ENCODE assay signal across 15 cellular contexts in the genomic region with DNA sequence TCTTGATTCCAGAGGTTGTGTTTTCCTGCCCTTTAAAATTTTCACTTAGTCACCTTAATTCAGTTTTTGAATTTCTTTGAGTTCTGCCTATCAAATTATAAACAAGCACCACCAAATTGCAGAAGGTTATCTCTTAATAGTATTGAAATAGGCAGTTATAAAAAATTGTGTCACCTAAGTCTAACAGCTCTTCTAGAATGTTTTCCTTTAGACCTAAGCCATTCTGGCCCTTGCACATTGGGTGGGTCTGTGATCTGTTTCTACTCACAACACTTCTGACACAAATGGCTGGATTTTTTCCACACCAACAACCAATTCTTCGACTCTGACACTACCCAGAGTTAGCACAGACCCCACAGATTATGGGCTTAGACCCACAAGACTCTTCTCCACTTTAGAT.
DNase-seq lines count a peak whose midpoint lies in the region; ATAC-seq, FAIRE-seq and TF ChIP-seq lines count a peak whose summit lies in the region.
"Had no signal": no experiment of that assay in that cellular context is flagged by ENCODE, and none has a peak within 500 bp of the region (broad histone marks: within the 10 kb centered on the region; RNA-seq: fewer than 3 reads in every experiment).

No MANE protein-coding gene starts in this region.

- FAIRE-seq in GM19239 (lab: Jason Lieb, UNC), result peak; percentile 14
- FAIRE-seq: GM18507, K562 had no signal

- intact Hi-C loops in ascending aorta (cut with DNase I) (no loop called here), aorta (cut with DNase I) (no loop called here)

- ATAC-seq in aorta (ENCODE audit: low FRiP score) (no peak), GM23338 (no peak)
- ATAC-seq: K562 had no signal

- DNase-seq in GM19239 (ENCODE audit: insufficient read length, low spot score), result no peak
- DNase-seq in ascending aorta (ENCODE audit: low spot score in 2 of 2), result no peak
- DNase-seq in fibroblast of the aortic adventitia (ENCODE audit: low read depth), result peak; percentile 25
- no peak for DNase-seq in aorta
- DNase-seq in midbrain (lab: John Stamatoyannopoulos, UW), result no peak
- DNase-seq in GM23338 (ENCODE audit: low spot score), result no peak
- DNase-seq in DMS153 (lab: John Stamatoyannopoulos, UW), result no peak
- DNase-seq: ACHN; CD4-positive, CD25-positive, alpha-beta regulatory T cell; GM23248; H7 had no signal

- H3K4me1 Mint-ChIP-seq in GM23338, result peaks cover 9% of the 10 kb centered on the region

- H3K27ac Mint-ChIP-seq in GM23338, result no peak overlapping the region
- H3K27ac Mint-ChIP-seq: CD4-positive, CD25-positive, alpha-beta regulatory T cell had no signal

- H3K4me3 Mint-ChIP-seq in GM23338, result no peak overlapping the region
- H3K4me3 Mint-ChIP-seq: CD4-positive, CD25-positive, alpha-beta regulatory T cell had no signal

- H4K20me1 ChIP-seq in GM23338 (replicated peaks; ENCODE audit: insufficient read depth), result no peaks in the 10 kb centered on the region; the same call in 1 of the 2 replicates
- H4K20me1 ChIP-seq: BLaER1 treated with 17β-estradiol and CSF1 and Interleukin-3, amounts not matched to agents 10 nM and 100 nM had no signal

- peaks cover 0 to 42% of the 10 kb centered on the region in 2 donors for H3K4me1 ChIP-seq in ascending aorta
- H3K4me1 ChIP-seq in aorta (ENCODE audit: control insufficient read depth in 1 of 2, insufficient read depth in 2 of 2, low read length in 2 of 2), result peaks cover 11 to 15% of the 10 kb centered on the region in 2 donors
- no peaks in the 10 kb centered on the region for H3K4me1 ChIP-seq in GM23338 (ENCODE audit: insufficient read depth)
- H3K4me1 ChIP-seq: BLaER1 treated with 17β-estradiol and CSF1 and Interleukin-3, amounts not matched to agents 10 nM and 100 nM had no signal

- H3K36me3 ChIP-seq in ascending aorta (no peaks in the 10 kb centered on the region), aorta (ENCODE audit: control insufficient read depth in 1 of 2, insufficient read depth in 2 of 2, low read length in 1 of 2) (no peaks in the 10 kb centered on the region), GM23338 (ENCODE audit: insufficient read depth) (no peaks in the 10 kb centered on the region; the same call in 1 of the 2 replicates)

- H3K27ac ChIP-seq in ascending aorta (peak overlapping the region; percentile 65 to 73), aorta (ENCODE audit: low read depth in 1 of 2, low read length in 2 of 2) (peak overlapping the region; percentile 64 to 82), GM23338 (ENCODE audit: low read depth) (no peak overlapping the region)
- H3K27ac ChIP-seq: BLaER1 treated with 17β-estradiol and CSF1 and Interleukin-3, amounts not matched to agents 10 nM and 100 nM; GM23248; HL-60 had no signal

- H3K4me3 ChIP-seq in ascending aorta, result no peak overlapping the region
- H3K4me3 ChIP-seq in fibroblast of the aortic adventitia (ENCODE audit: low read depth, low read length), result no peak overlapping the region
- H3K4me3 ChIP-seq in aorta (ENCODE audit: low read length in 2 of 2), result no peak overlapping the region
- no peak overlapping the region for H3K4me3 ChIP-seq in GM23338
- H3K4me3 ChIP-seq: BLaER1 treated with 17β-estradiol and CSF1 and Interleukin-3, amounts not matched to agents 10 nM and 100 nM; GM23248; K562 had no signal

- peaks cover 1% of the 10 kb centered on the region for H3K27me3 Mint-ChIP-seq in GM23338 (ENCODE audit: insufficient read depth, low read depth, poor library complexity)
- H3K27me3 Mint-ChIP-seq: CD4-positive, CD25-positive, alpha-beta regulatory T cell had no signal

- H3K9me2 ChIP-seq in GM23338 (ENCODE audit: insufficient read depth), result peaks cover 5% of the 10 kb centered on the region; the same call in 1 of the 2 replicates

- peaks cover 4% of the 10 kb centered on the region; the same call in 2 of the 3 replicates for H3K9me3 Mint-ChIP-seq in GM23338

- TF ChIP-seq CTCF in ascending aorta (IDR thresholded peaks at IDR 0.05), result no peak
- no peak for TF ChIP-seq CTCF in fibroblast of the aortic adventitia (IDR thresholded peaks at IDR 0.05; ENCODE audit: insufficient read depth, low read length)
- TF ChIP-seq CTCF in GM23338 (conservative IDR thresholded peaks at IDR 0.05; ENCODE audit: low read depth in 2 of 2), result no peak

- peaks cover 96% of the 10 kb centered on the region for H3K79me2 ChIP-seq in GM23338 (replicated peaks; ENCODE audit: insufficient read depth)

- H3K27me3 ChIP-seq in ascending aorta (no peaks in the 10 kb centered on the region), aorta (ENCODE audit: control insufficient read depth in 1 of 2, insufficient read depth in 2 of 2, low read length in 1 of 2) (no peaks in the 10 kb centered on the region), GM23338 (ENCODE audit: insufficient read depth) (no peaks in the 10 kb centered on the region)
- H3K27me3 ChIP-seq: BLaER1 treated with 17β-estradiol and CSF1 and Interleukin-3, amounts not matched to agents 10 nM and 100 nM had no signal

- no peaks in the 10 kb centered on the region for H3F3A ChIP-seq in GM23338 (replicated peaks; ENCODE audit: low read depth)

- H3K9me3 ChIP-seq in ascending aorta, result no peaks in the 10 kb centered on the region
- no peaks in the 10 kb centered on the region for H3K9me3 ChIP-seq in aorta (ENCODE audit: control insufficient read depth, low read length)

- no peak overlapping the region for H2AFZ ChIP-seq in GM23338
- H2AFZ ChIP-seq: GM23248 had no signal

- no peak overlapping the region for H3K4me2 ChIP-seq in GM23338
- H3K4me2 ChIP-seq: BLaER1 treated with 17β-estradiol and CSF1 and Interleukin-3, amounts not matched to agents 10 nM and 100 nM had no signal

- WGBS in aorta, 2 donors, result 9 to 14% methylated on average over 1 of the region's 1 CpG

- H3K36me3 Mint-ChIP-seq in GM23338 (ENCODE audit: low read depth), result peaks cover 5% of the 10 kb centered on the region
- H3K36me3 Mint-ChIP-seq: CD4-positive, CD25-positive, alpha-beta regulatory T cell had no signal

TF ChIP-seq in GM23338, 12 proteins besides CTCF, POLR2A, EP300 and RAD21:
- no peak for TF ChIP-seq NANOG (IDR thresholded peaks at IDR 0.05; ENCODE audit: borderline replicate concordance)
- TF ChIP-seq STAT1 (IDR thresholded peaks at IDR 0.05; ENCODE audit: unreplicated experiment), result no peak
